8 cellular contexts compared by ENCODE assay signal in genomic region chr11:64007629-64008282, GRCh38. TPM values are rescaled to one million over a fixed set of nuclear protein-coding genes. Genes with fewer than 3 reads are reported as not detected.
A peak's percentile ranks its signal among the peaks of the same experiment; 100 is the strongest.
DNase-seq lines count a peak whose midpoint lies in the region; ATAC-seq and TF ChIP-seq lines count a peak whose summit lies in the region.

No MANE protein-coding gene starts in this region.

- H3K4me3 Mint-ChIP-seq in endothelial cell (ENCODE audit: unreplicated experiment), result no peak overlapping the region

- H3K9ac ChIP-seq in NT2/D1 (ENCODE audit: insufficient read length, low read depth), result peak overlapping the region; percentile 66
- H3K9ac ChIP-seq in mesenchymal stem cell (ENCODE audit: low read length), result peak overlapping the region; percentile 75

- no peak for TF ChIP-seq CTCF in endothelial cell (IDR thresholded peaks at IDR 0.05; ENCODE audit: unreplicated experiment)
- peak; percentile 46 for TF ChIP-seq CTCF in thoracic aorta (IDR thresholded peaks at IDR 0.05)

- no peak overlapping the region for H4K91ac ChIP-seq in mesenchymal stem cell (ENCODE audit: low read length)

- peak overlapping the region; percentile 27 for H3K4me3 ChIP-seq in NT2/D1 (ENCODE audit: insufficient read length, low read depth)
- H3K4me3 ChIP-seq in mesenchymal stem cell (ENCODE audit: insufficient read depth in 1 of 2, low read depth in 1 of 2, low read length in 2 of 2), result peak overlapping the region; percentile 38 to 73
- peak overlapping the region; percentile 81 for H3K4me3 ChIP-seq in thoracic aorta

- H3K14ac ChIP-seq in mesenchymal stem cell (ENCODE audit: low read length in 2 of 2), result no peak overlapping the region

- H3K9me3 Mint-ChIP-seq in endothelial cell (ENCODE audit: unreplicated experiment), result no peaks in the 10 kb centered on the region

- no peak overlapping the region for H3K27ac Mint-ChIP-seq in endothelial cell (ENCODE audit: unreplicated experiment)

- no peak overlapping the region for H2AK5ac ChIP-seq in mesenchymal stem cell (ENCODE audit: low read length, severe bottlenecking)

- H3K27me3 ChIP-seq in NT2/D1 (ENCODE audit: insufficient read depth, insufficient read length), result peaks cover 58% of the 10 kb centered on the region
- peaks cover 0 to 5% of the 10 kb centered on the region in 2 experiments for H3K27me3 ChIP-seq in mesenchymal stem cell (ENCODE audit: control insufficient read depth in 1 of 2, insufficient read depth in 1 of 2, low read length in 2 of 2)
- no peaks in the 10 kb centered on the region for H3K27me3 ChIP-seq in thoracic aorta (replicated peaks; ENCODE audit: insufficient read depth)

- H3K36me3 Mint-ChIP-seq in endothelial cell (ENCODE audit: low read depth, unreplicated experiment), result no peaks in the 10 kb centered on the region

- H3K4me1 Mint-ChIP-seq in endothelial cell (ENCODE audit: unreplicated experiment), result peaks cover 3% of the 10 kb centered on the region

- H2BK15ac ChIP-seq in mesenchymal stem cell (ENCODE audit: low read depth, poor library complexity, severe bottlenecking), result no peak overlapping the region

- H3K27ac ChIP-seq in mesenchymal stem cell (ENCODE audit: low read length, poor library complexity, severe bottlenecking) (no peak overlapping the region), thoracic aorta (peak overlapping the region in 1 of 2 donors; percentile 42)

- H4K8ac ChIP-seq in mesenchymal stem cell (ENCODE audit: low read length), result peak overlapping the region; percentile 55

- DNase-seq in CMK (ENCODE audit: low read depth) (peak; percentile 58), NT2/D1 (ENCODE audit: low read depth, low spot score) (peak; percentile 55), endothelial cell (ENCODE audit: low spot score) (peak; percentile 73), mesenchymal stem cell (peak; percentile 64), thoracic aorta (ENCODE audit: low spot score) (no peak), NCI-H1417 treated with DMSO at 0.1 percent for 48 hours (lab: John Stamatoyannopoulos, UW) (no peak), D341Med (ENCODE audit: low spot score) (no peak)

- peak overlapping the region; percentile 42 for H2AFZ ChIP-seq in mesenchymal stem cell (ENCODE audit: low read depth, low read length)

- peak overlapping the region in 1 of 2 experiments; percentile 15 for H2BK12ac ChIP-seq in mesenchymal stem cell (ENCODE audit: low read length in 2 of 2)

- H3K4ac ChIP-seq in mesenchymal stem cell (ENCODE audit: low read depth in 1 of 2, low read length in 2 of 2), result no peak overlapping the region

- ATAC-seq in thoracic aorta (ENCODE audit: insufficient number of reproducible peaks, low FRiP score, low read depth), result peak; percentile 52
- no peak for ATAC-seq in GM18498 (IDR thresholded peaks at IDR 0.05; ENCODE audit: unreplicated experiment)

- H3K9me3 ChIP-seq in NT2/D1 (ENCODE audit: insufficient read depth, low read length), result peaks cover 12% of the 10 kb centered on the region
- H3K9me3 ChIP-seq in mesenchymal stem cell (ENCODE audit: control insufficient read depth, low read length), result no peaks in the 10 kb centered on the region
- no peaks in the 10 kb centered on the region for H3K9me3 ChIP-seq in thoracic aorta

- no peaks in the 10 kb centered on the region for H3K79me1 ChIP-seq in mesenchymal stem cell (replicated peaks; ENCODE audit: low read length, poor library complexity, severe bottlenecking)

- H2BK120ac ChIP-seq in mesenchymal stem cell (ENCODE audit: low read depth, low read length), result no peak overlapping the region

- peaks cover 24% of the 10 kb centered on the region for H3K4me1 ChIP-seq in NT2/D1 (ENCODE audit: insufficient read depth, insufficient read length)
- H3K4me1 ChIP-seq in mesenchymal stem cell (ENCODE audit: control insufficient read depth, insufficient read depth, low read depth, low read length), result peaks cover 35% of the 10 kb centered on the region
- H3K4me1 ChIP-seq in thoracic aorta (ENCODE audit: control insufficient read depth in 1 of 2, low read depth in 2 of 2), result peaks cover 3 to 13% of the 10 kb centered on the region in 2 donors

- peak overlapping the region; percentile 80 for H3K4me2 ChIP-seq in mesenchymal stem cell (ENCODE audit: low read length, poor library complexity, severe bottlenecking)

- 4% methylated on average over 40 of the region's 40 CpGs for WGBS in mesenchymal stem cell

- H3K36me3 ChIP-seq in NT2/D1 (ENCODE audit: insufficient read depth, insufficient read length, low read length) (no peaks in the 10 kb centered on the region), mesenchymal stem cell (ENCODE audit: control insufficient read depth in 1 of 2, insufficient read depth in 2 of 2, low read depth in 1 of 2, low read length in 2 of 2) (no peaks in the 10 kb centered on the region), thoracic aorta (no peaks in the 10 kb centered on the region)

- H2BK5ac ChIP-seq in mesenchymal stem cell (ENCODE audit: low read depth, low read length, poor library complexity, severe bottlenecking), result no peak overlapping the region

- H3K18ac ChIP-seq in mesenchymal stem cell (ENCODE audit: low read depth in 1 of 2, low read length in 2 of 2), result no peak overlapping the region

- peaks cover 29% of the 10 kb centered on the region for H3K27me3 Mint-ChIP-seq in endothelial cell (ENCODE audit: unreplicated experiment)

- no peak overlapping the region for H3K23ac ChIP-seq in mesenchymal stem cell (ENCODE audit: low read length in 2 of 2)

RNA-seq across cellular contexts. Expression of gene OTUB1, which starts 21.5 kb away (rescaled TPM):
- total RNA-seq in endothelial cell (ENCODE audit: unreplicated experiment), result 69.8 TPM
- polyA plus RNA-seq in mesenchymal stem cell (2013, experiment 1 of 2), result 63.8 TPM
- polyA plus RNA-seq in mesenchymal stem cell (2013, experiment 2 of 2), result 61.4 TPM
- 10 to 100 TPM; 37.7 to 85.6 TPM for total RNA-seq in thoracic aorta

RNA-seq across cellular contexts. Expression of gene FLRT1, which starts 28.0 kb away (rescaled TPM):
- total RNA-seq in endothelial cell (ENCODE audit: unreplicated experiment) (not detected), thoracic aorta (under 1 TPM in 1 of 2 donors, not detected in 1; 0.41 TPM)
- polyA plus RNA-seq in mesenchymal stem cell (2013, experiment 1 of 2), result 0.11 TPM
- polyA plus RNA-seq in mesenchymal stem cell (2013, experiment 2 of 2), result 0.10 TPM

RNA-seq across cellular contexts. Expression of gene COX8A, which starts 33.3 kb away (rescaled TPM):
- total RNA-seq in endothelial cell (ENCODE audit: unreplicated experiment), result 188 TPM
- polyA plus RNA-seq in mesenchymal stem cell (2013, experiment 1 of 2), result 504 TPM
- polyA plus RNA-seq in mesenchymal stem cell (2013, experiment 2 of 2), result 497 TPM
- 100 to 1,000 TPM; 178 to 469 TPM for total RNA-seq in thoracic aorta

Comparison
In these comparisons a context has a peak if more than half of its experiments do, and no peak if none do; other contexts are left out.
1. DNase-seq: peak in CMK (single experiment), NT2/D1 (single experiment), endothelial cell (single experiment) and mesenchymal stem cell (single experiment); none in thoracic aorta (single experiment), NCI-H1417 treated with DMSO at 0.1 percent for 48 hours (single experiment) and D341Med (single experiment).
2. H3K4me3 ChIP-seq: peak in every context shown above with its lines; median percentile 81 in thoracic aorta; 56 in mesenchymal stem cell; 27 in NT2/D1.